In genomic region chr9:133139246-133140173, GRCh38 we compare ENCODE assay signal across 21 cellular contexts. TPM values are rescaled to one million over a fixed set of nuclear protein-coding genes. Genes with fewer than 3 reads are reported as not detected.
DNase-seq lines count a peak whose midpoint lies in the region; ATAC-seq and TF ChIP-seq lines count a peak whose summit lies in the region.
"Had no signal": no experiment of that assay in that cellular context is flagged by ENCODE, and none has a peak within 500 bp of the region (broad histone marks: within the 10 kb centered on the region; RNA-seq: fewer than 3 reads in every experiment).

No MANE protein-coding gene starts in this region.

- no peak overlapping the region for H3K4me3 Mint-ChIP-seq in stimulated activated naive CD8-positive, alpha-beta T cell treated with anti-CD3 and anti-CD28 coated beads, Interleukin-15, Interleukin-2, amounts not matched to agents 100 ng/mL and 50 ng/mL, for 24 hours
- no peak overlapping the region for H3K4me3 Mint-ChIP-seq in central memory CD8-positive, alpha-beta T cell
- H3K4me3 Mint-ChIP-seq: endodermal cell had no signal

- TF ChIP-seq POLR2A in vagina (IDR thresholded peaks at IDR 0.05) (no peak), sigmoid colon (IDR thresholded peaks at IDR 0.05) (no peak)

- H3K36me3 ChIP-seq in mucosa of rectum (ENCODE audit: control insufficient read depth in 2 of 2, insufficient read depth in 2 of 2, low read length in 2 of 2): no peaks in the 10 kb centered on the region
- H3K36me3 ChIP-seq in vagina: no peaks in the 10 kb centered on the region
- no peaks in the 10 kb centered on the region for H3K36me3 ChIP-seq in sigmoid colon
- H3K36me3 ChIP-seq: ovary, thoracic aorta had no signal

- no peaks in the 10 kb centered on the region for H3K36me3 Mint-ChIP-seq in stimulated activated naive CD8-positive, alpha-beta T cell treated with anti-CD3 and anti-CD28 coated beads, Interleukin-15, Interleukin-2, amounts not matched to agents 100 ng/mL and 50 ng/mL, for 24 hours (ENCODE audit: low read depth)
- peaks cover 45% of the 10 kb centered on the region for H3K36me3 Mint-ChIP-seq in central memory CD8-positive, alpha-beta T cell (ENCODE audit: insufficient read depth)

- peak overlapping the region; percentile 72 for H3K27ac Mint-ChIP-seq in stimulated activated naive CD8-positive, alpha-beta T cell treated with anti-CD3 and anti-CD28 coated beads, Interleukin-15, Interleukin-2, amounts not matched to agents 100 ng/mL and 50 ng/mL, for 24 hours
- peak overlapping the region; percentile 98 for H3K27ac Mint-ChIP-seq in central memory CD8-positive, alpha-beta T cell (ENCODE audit: low read depth)
- H3K27ac Mint-ChIP-seq: endodermal cell had no signal

- TF ChIP-seq EP300 in sigmoid colon (IDR thresholded peaks at IDR 0.05): no peak

- H3K27ac ChIP-seq in mucosa of rectum (ENCODE audit: low read depth in 2 of 2, low read length in 2 of 2) (peak overlapping the region; percentile 38 to 45), vagina (peak overlapping the region; percentile 44), sigmoid colon (peak overlapping the region in 2 of 4 donors; percentile 9 to 86)
- H3K27ac ChIP-seq: BLaER1, ovary, thoracic aorta had no signal

- ATAC-seq in stimulated activated naive CD8-positive, alpha-beta T cell treated with anti-CD3 and anti-CD28 coated beads, Interleukin-15, Interleukin-2, amounts not matched to agents 100 U/mL and 50 U/mL, for 24 hours: no peak
- ATAC-seq in central memory CD8-positive, alpha-beta T cell (replicated peaks; ENCODE audit: extremely low read depth, poor library complexity, severe bottlenecking): no peak
- no peak for ATAC-seq in HG03139 (IDR thresholded peaks at IDR 0.05; ENCODE audit: unreplicated experiment)
- ATAC-seq: body of pancreas, Panc1 had no signal

- H3K4me1 ChIP-seq in mucosa of rectum (ENCODE audit: control insufficient read depth in 2 of 2, insufficient read depth in 2 of 2, low read length in 2 of 2): peaks cover 72 to 79% of the 10 kb centered on the region in 2 donors
- peaks cover 86% of the 10 kb centered on the region for H3K4me1 ChIP-seq in vagina
- peaks cover 0 to 83% (median 64%) of the 10 kb centered on the region in 4 donors for H3K4me1 ChIP-seq in sigmoid colon

- peak overlapping the region in 1 of 2 donors; percentile 24 for H3K9ac ChIP-seq in mucosa of rectum (ENCODE audit: low read depth in 1 of 2, low read length in 2 of 2)
- H3K9ac ChIP-seq: BLaER1 had no signal

- no peaks in the 10 kb centered on the region for H3K9me3 Mint-ChIP-seq in stimulated activated naive CD8-positive, alpha-beta T cell treated with anti-CD3 and anti-CD28 coated beads, Interleukin-15, Interleukin-2, amounts not matched to agents 100 ng/mL and 50 ng/mL, for 24 hours
- H3K9me3 Mint-ChIP-seq in central memory CD8-positive, alpha-beta T cell: no peaks in the 10 kb centered on the region
- H3K9me3 Mint-ChIP-seq: endodermal cell had no signal

- TF ChIP-seq CTCF in vagina (IDR thresholded peaks at IDR 0.05): no peak
- no peak for TF ChIP-seq CTCF in sigmoid colon (IDR thresholded peaks at IDR 0.05)

- no peak for DNase-seq in stimulated activated naive CD8-positive, alpha-beta T cell treated with anti-CD3 and anti-CD28 coated beads, Interleukin-15, Interleukin-2, amounts not matched to agents 100 U/mL and 50 U/mL, for 24 hours
- DNase-seq in central memory CD8-positive, alpha-beta T cell (ENCODE audit: low spot score in 2 of 2): no peak
- DNase-seq in vagina (ENCODE audit: extremely low spot score in 2 of 2): no peak
- DNase-seq in sigmoid colon: no peak
- DNase-seq in germinal center (ENCODE audit: low spot score): no peak
- DNase-seq: activated effector memory CD4-positive, alpha-beta T cell treated with anti-CD3 and anti-CD28 coated beads, Interleukin-2, amount 50 U/mL, for 16 hours; body of pancreas; DND-41; endodermal cell; foreskin fibroblast; Karpas-422; NCI-H146; NCI-H524 treated with DMSO at 0.1 percent for 48 hours; ovary; stimulated activated CD4-positive, alpha-beta T cell treated with anti-CD3 and anti-CD28 coated beads, Interleukin-12 subunit alpha, Interleukin-12 subunit beta, amount 100 ng/mL, for 4 hours had no signal

- intact Hi-C loops in vagina (cut with DNase I) (loop anchor here (10.0 kb wide), 1 partner anchor 105 kb away; the partner anchor contains the start of gene GTF3C5), sigmoid colon (cut with DNase I) (no loop called here)

- H3K27me3 ChIP-seq in mucosa of rectum (ENCODE audit: control insufficient read depth in 2 of 2, insufficient read depth in 2 of 2, low read length in 2 of 2) (no peaks in the 10 kb centered on the region), vagina (no peaks in the 10 kb centered on the region), sigmoid colon (no peaks in the 10 kb centered on the region)
- H3K27me3 ChIP-seq: BLaER1, body of pancreas, ovary had no signal

- H3K9me3 ChIP-seq in mucosa of rectum (ENCODE audit: control insufficient read depth in 2 of 2, low read length in 2 of 2) (no peaks in the 10 kb centered on the region), vagina (no peaks in the 10 kb centered on the region), sigmoid colon (no peaks in the 10 kb centered on the region)
- H3K9me3 ChIP-seq: BLaER1, body of pancreas, ovary, thoracic aorta had no signal

- WGBS in sigmoid colon, 2 donors: 77 to 86% methylated on average over 24 of the region's 24 CpGs

- H3K4me1 Mint-ChIP-seq in stimulated activated naive CD8-positive, alpha-beta T cell treated with anti-CD3 and anti-CD28 coated beads, Interleukin-15, Interleukin-2, amounts not matched to agents 100 ng/mL and 50 ng/mL, for 24 hours (ENCODE audit: low read depth): peaks cover 69% of the 10 kb centered on the region
- peaks cover 56% of the 10 kb centered on the region for H3K4me1 Mint-ChIP-seq in central memory CD8-positive, alpha-beta T cell

- H3K27me3 Mint-ChIP-seq in stimulated activated naive CD8-positive, alpha-beta T cell treated with anti-CD3 and anti-CD28 coated beads, Interleukin-15, Interleukin-2, amounts not matched to agents 100 ng/mL and 50 ng/mL, for 24 hours: no peaks in the 10 kb centered on the region
- no peaks in the 10 kb centered on the region for H3K27me3 Mint-ChIP-seq in central memory CD8-positive, alpha-beta T cell

- H3K4me3 ChIP-seq in mucosa of rectum (ENCODE audit: low read length in 2 of 2): no peak overlapping the region
- H3K4me3 ChIP-seq in vagina: no peak overlapping the region
- H3K4me3 ChIP-seq in sigmoid colon: no peak overlapping the region
- H3K4me3 ChIP-seq: BLaER1, body of pancreas, ovary, thoracic aorta had no signal

RNA-seq across cellular contexts. Expression of gene RALGDS, which starts 18.5 kb away (rescaled TPM):
- total RNA-seq in vagina (85.0 TPM), sigmoid colon (10 to 100 TPM; 35.2 to 52.7 (median 39.6) TPM)
- 10 to 100 TPM; 27.6 to 49.7 (median 32.1) TPM for polyA plus RNA-seq in sigmoid colon

RNA-seq across cellular contexts. Expression of gene GBGT1, which starts 24.2 kb away (rescaled TPM):
- total RNA-seq in vagina (27.0 TPM), sigmoid colon (10 to 100 TPM in 3 of 4 donors, 1 to 10 TPM in 1; 8.9 to 31.1 (median 19.2) TPM)
- 1 to 10 TPM; 4.2 to 9.9 (median 5.4) TPM for polyA plus RNA-seq in sigmoid colon
